In genomic region chr19:30647891-30648290, GRCh38 we compare ENCODE assay signal across 25 cellular contexts.
"Had no signal": no experiment of that assay in that cellular context is flagged by ENCODE, and none has a peak within 500 bp of the region (broad histone marks: within the 10 kb centered on the region; RNA-seq: fewer than 3 reads in every experiment).

No MANE protein-coding gene starts in this region.

- H3K4me3 ChIP-seq: adrenal gland, SJSA1 had no signal

- H3K4me2 ChIP-seq: KMS-11, SK-N-SH had no signal

- FAIRE-seq: TTC549 had no signal

- H3K4me3 Mint-ChIP-seq: activated CD4-positive, alpha-beta T cell treated with anti-CD3 and anti-CD28 coated beads, Interleukin-2, amount 10 ng/mL, durations not matched to agents 24 days and 14 days; activated CD8-positive, alpha-beta T cell treated with anti-CD3 and anti-CD28 coated beads for 36 hours; activated naive CD4-positive, alpha-beta T cell treated with anti-CD3 and anti-CD28 coated beads for 36 hours; activated T-cell treated with anti-CD3 and anti-CD28 coated beads, Interleukin-2, amount 50 U/mL, for 24 hours; central memory CD8-positive, alpha-beta T cell; T-helper 1 cell treated with Interleukin-12 subunit alpha and Interleukin-12 subunit beta and Interleukin-4 antibody, amounts not matched to agents 30 μg/mL and 1 μg/mL, for 36 hours; T-helper 2 cell treated with Interferon-gamma antibody and Interleukin-4, amounts not matched to agents 5 μg/mL and 100 μg/mL, for 36 hours had no signal

- H3K27ac Mint-ChIP-seq: activated CD4-positive, alpha-beta T cell treated with anti-CD3 and anti-CD28 coated beads, Interleukin-2, amount 10 ng/mL, durations not matched to agents 24 days and 14 days; activated CD8-positive, alpha-beta T cell treated with anti-CD3 and anti-CD28 coated beads for 36 hours; activated naive CD4-positive, alpha-beta T cell treated with anti-CD3 and anti-CD28 coated beads for 36 hours; activated naive CD4-positive, alpha-beta T cell treated with anti-CD3 and anti-CD28 coated beads, Interleukin-2, amount 50 U/mL, for 72 hours; activated T-cell treated with anti-CD3 and anti-CD28 coated beads, Interleukin-2, amount 50 U/mL, for 24 hours; activated T-helper 2 cell treated with anti-CD3 and anti-CD28 coated beads, Interferon-gamma antibody, Interleukin-2, Interleukin-4, amounts not matched to agents 10 μg/mL and 5 μg/mL and 100 μg/mL, durations not matched to agents 14 hours and 24 hours and 36 hours; T-helper 1 cell treated with Interleukin-12 subunit alpha and Interleukin-12 subunit beta and Interleukin-4 antibody, amounts not matched to agents 30 μg/mL and 1 μg/mL, for 36 hours; T-helper 2 cell treated with Interferon-gamma antibody and Interleukin-4, amounts not matched to agents 5 μg/mL and 100 μg/mL, for 36 hours had no signal

- H3K36me3 ChIP-seq: adrenal gland, brain microvascular endothelial cell, SJSA1 had no signal

- H3K27me3 ChIP-seq: adrenal gland, brain microvascular endothelial cell, SJSA1 had no signal

- H3K9me3 Mint-ChIP-seq: activated CD4-positive, alpha-beta T cell treated with anti-CD3 and anti-CD28 coated beads, Interleukin-2, amount 10 ng/mL, durations not matched to agents 24 days and 14 days; activated CD8-positive, alpha-beta T cell treated with anti-CD3 and anti-CD28 coated beads for 36 hours; activated naive CD4-positive, alpha-beta T cell treated with anti-CD3 and anti-CD28 coated beads for 36 hours; activated naive CD4-positive, alpha-beta T cell treated with anti-CD3 and anti-CD28 coated beads, Interleukin-2, amount 50 U/mL, for 72 hours; activated T-cell treated with anti-CD3 and anti-CD28 coated beads, Interleukin-2, amount 50 U/mL, for 24 hours; activated T-helper 2 cell treated with anti-CD3 and anti-CD28 coated beads, Interferon-gamma antibody, Interleukin-2, Interleukin-4, amounts not matched to agents 10 μg/mL and 5 μg/mL and 100 μg/mL, durations not matched to agents 14 hours and 24 hours and 36 hours; central memory CD8-positive, alpha-beta T cell; T-helper 1 cell treated with Interleukin-12 subunit alpha and Interleukin-12 subunit beta and Interleukin-4 antibody, amounts not matched to agents 30 μg/mL and 1 μg/mL, for 36 hours; T-helper 2 cell treated with Interferon-gamma antibody and Interleukin-4, amounts not matched to agents 5 μg/mL and 100 μg/mL, for 36 hours had no signal

- H3K9me3 ChIP-seq: adrenal gland, SJSA1, SK-N-SH had no signal

- H3K9ac ChIP-seq: KMS-11, SK-N-SH had no signal

- DNase-seq: activated CD4-positive, alpha-beta T cell treated with anti-CD3 and anti-CD28 coated beads, Interleukin-2, amount 10 ng/mL, durations not matched to agents 24 days and 14 days; activated CD4-positive, alpha-beta T cell treated with anti-CD3 and anti-CD28 coated beads, Interleukin-2, amount 50 U/mL, for 4 hours; activated CD8-positive, alpha-beta T cell treated with anti-CD3 and anti-CD28 coated beads for 36 hours; activated gamma-delta T cell; activated naive CD4-positive, alpha-beta T cell treated with anti-CD3 and anti-CD28 coated beads for 36 hours; activated T-cell treated with anti-CD3 and anti-CD28 coated beads, Interleukin-2, amount 50 U/mL, for 24 hours; brain microvascular endothelial cell; MM.1S; NCI-H1092 treated with DMSO at 0.1 percent for 48 hours; NCI-H1417 treated with DMSO at 0.1 percent for 48 hours; NCI-H187 treated with DMSO at 0.1 percent for 48 hours; NCI-H2081; NCI-H345; NCI-H524 treated with DMSO at 0.1 percent for 48 hours; SHP77 had no signal

- H3K27ac ChIP-seq: adrenal gland, brain microvascular endothelial cell, KMS-11, SJSA1 had no signal

- H3K4me1 ChIP-seq: adrenal gland had no signal

- H3K4me1 Mint-ChIP-seq: activated CD4-positive, alpha-beta T cell treated with anti-CD3 and anti-CD28 coated beads, Interleukin-2, amount 10 ng/mL, durations not matched to agents 24 days and 14 days; central memory CD8-positive, alpha-beta T cell had no signal

- H3K36me3 Mint-ChIP-seq: activated naive CD4-positive, alpha-beta T cell treated with anti-CD3 and anti-CD28 coated beads, Interleukin-2, amount 50 U/mL, for 72 hours had no signal
